Comparison of ENCODE assay signal across 8 cellular contexts in the genomic region with DNA sequence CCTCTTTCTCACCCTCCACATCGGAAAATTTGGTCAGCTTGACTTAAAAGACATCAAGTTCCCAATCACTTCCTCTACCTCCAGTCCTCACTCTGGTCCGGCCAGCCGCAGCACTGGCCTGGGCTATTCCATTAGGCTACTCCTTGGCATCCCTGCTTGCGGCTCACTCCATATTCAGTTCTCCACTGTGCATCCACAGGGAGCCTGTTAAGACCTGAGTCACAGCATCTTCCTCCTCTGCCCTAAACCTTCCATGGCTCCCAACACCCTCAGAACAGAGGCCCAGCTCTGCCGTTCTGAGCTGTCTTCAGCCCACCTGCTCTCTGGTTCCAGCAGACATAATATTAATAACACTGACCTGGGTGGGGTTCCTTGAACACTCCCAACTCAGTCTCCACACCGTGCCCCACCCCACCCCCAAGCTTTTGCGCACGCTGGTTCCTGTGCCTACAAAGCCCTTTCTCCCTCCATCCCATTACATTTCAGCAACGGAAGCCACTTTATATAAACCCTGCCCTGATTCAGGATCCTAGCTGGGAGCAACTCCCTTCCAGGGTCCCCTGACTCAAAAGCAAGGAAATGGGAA. TPM values are rescaled to one million over a fixed set of nuclear protein-coding genes. Genes with fewer than 3 reads are reported as not detected.
A peak's percentile ranks its signal among the peaks of the same experiment; 100 is the strongest.
DNase-seq lines count a peak whose midpoint lies in the region; ATAC-seq and TF ChIP-seq lines count a peak whose summit lies in the region.

No MANE protein-coding gene starts in this region.

- H3K36me3 ChIP-seq in CD8-positive, alpha-beta memory T cell (ENCODE audit: insufficient read depth, low read length): peaks cover 39% of the 10 kb centered on the region

- peak overlapping the region; percentile 80 for H3K4me3 ChIP-seq in CD8-positive, alpha-beta memory T cell (ENCODE audit: low read length)
- peak overlapping the region; percentile 11 for H3K4me3 ChIP-seq in NB4 (ENCODE audit: low read depth, low read length)

- H3K27ac ChIP-seq in CD8-positive, alpha-beta memory T cell (ENCODE audit: low read depth, low read length): peak overlapping the region; percentile 64

- no peaks in the 10 kb centered on the region for H3K27me3 Mint-ChIP-seq in CD8-positive, alpha-beta memory T cell
- H3K27me3 Mint-ChIP-seq in mesothelial cell of epicardium (ENCODE audit: low read depth): peaks cover 1% of the 10 kb centered on the region

- peaks cover 21% of the 10 kb centered on the region for H3K4me1 ChIP-seq in CD8-positive, alpha-beta memory T cell (ENCODE audit: insufficient read depth, low read length)

- peaks cover 19 to 40% (median 27%) of the 10 kb centered on the region in 3 donors for H3K4me1 Mint-ChIP-seq in CD8-positive, alpha-beta memory T cell
- peaks cover 17% of the 10 kb centered on the region for H3K4me1 Mint-ChIP-seq in mesothelial cell of epicardium

- no peak for ATAC-seq in HG03378 (IDR thresholded peaks at IDR 0.05; ENCODE audit: unreplicated experiment)
- no peak for ATAC-seq in GM21390 (IDR thresholded peaks at IDR 0.05; ENCODE audit: unreplicated experiment)

- POLR2A ChIA-PET in CD8-positive, alpha-beta memory T cell (lab: Charles Lee): interaction anchor here (0.7 to 1.4 kb wide), 2 partner anchors 9 to 36 kb away, joined by 3 to 6 read pairs; a partner anchor contains a TSS

- H3K27ac Mint-ChIP-seq in CD8-positive, alpha-beta memory T cell: peak overlapping the region; percentile 76 to 96 (median 94)
- H3K27ac Mint-ChIP-seq in mesothelial cell of epicardium: peak overlapping the region; percentile 51

- CTCF ChIA-PET in CD8-positive, alpha-beta memory T cell (lab: Charles Lee): interaction anchor here (0.6 to 1.7 kb wide), 5 partner anchors 10 to 387 kb away, joined by 4 to 8 read pairs (median 5); no protein-coding TSS in a partner anchor

- TF ChIP-seq CTCF in NB4 (IDR thresholded peaks at IDR 0.05; ENCODE audit: low read depth, low read length) (no peak), mesothelial cell of epicardium (IDR thresholded peaks at IDR 0.05; ENCODE audit: unreplicated experiment) (no peak)

- H3K9me3 Mint-ChIP-seq in CD8-positive, alpha-beta memory T cell: peaks cover 41 to 67% (median 57%) of the 10 kb centered on the region in 5 donors
- peaks cover 34% of the 10 kb centered on the region for H3K9me3 Mint-ChIP-seq in mesothelial cell of epicardium

- DNase-seq in CD8-positive, alpha-beta memory T cell: no peak
- DNase-seq in NB4 (ENCODE audit: low read depth) (no peak), cerebellum (ENCODE audit: low spot score) (peak; percentile 22), mesothelial cell of epicardium (ENCODE audit: low spot score in 2 of 2, unreplicated experiment in 2 of 2) (no peak), COLO829 (ENCODE audit: low spot score) (no peak)
- DNase-seq in activated CD4-positive, alpha-beta T cell treated with anti-CD3 and anti-CD28 coated beads, Interleukin-2, amount 50 U/mL, for 1 hour: no peak

- H3K4me3 Mint-ChIP-seq in CD8-positive, alpha-beta memory T cell: peak overlapping the region; percentile 90 to 100 (median 96)
- H3K4me3 Mint-ChIP-seq in mesothelial cell of epicardium: peak overlapping the region; percentile 83

- no peaks in the 10 kb centered on the region for H3K27me3 ChIP-seq in CD8-positive, alpha-beta memory T cell (ENCODE audit: insufficient read depth, low read length, poor library complexity, severe bottlenecking)

- TF ChIP-seq POLR2A in NB4 (IDR thresholded peaks at IDR 0.05; ENCODE audit: extremely low read depth, insufficient read length): no peak

- peaks cover 40 to 57% (median 56%) of the 10 kb centered on the region in 3 donors for H3K36me3 Mint-ChIP-seq in CD8-positive, alpha-beta memory T cell
- peaks cover 39% of the 10 kb centered on the region for H3K36me3 Mint-ChIP-seq in mesothelial cell of epicardium

- H3K9me3 ChIP-seq in CD8-positive, alpha-beta memory T cell (ENCODE audit: low read length): peaks cover 49% of the 10 kb centered on the region

RNA-seq across cellular contexts. Expression of a gene that starts 1.0 kb away (rescaled TPM):
- total RNA-seq in CD8-positive, alpha-beta memory T cell: 1 to 10 TPM; 7.4 to 7.5 TPM
- 15.4 TPM for polyA plus RNA-seq in CD8-positive, alpha-beta memory T cell
- total RNA-seq in cerebellum: 17.3 TPM
- total RNA-seq in mesothelial cell of epicardium: 9.2 to 9.6 TPM (median 9.3 TPM) in 3 replicates

RNA-seq across cellular contexts. Expression of a gene that starts 36.3 kb away (rescaled TPM):
- 1 to 10 TPM; 6.4 to 7.4 TPM for total RNA-seq in CD8-positive, alpha-beta memory T cell
- polyA plus RNA-seq in CD8-positive, alpha-beta memory T cell: 6.9 TPM
- total RNA-seq in cerebellum (7.1 TPM), mesothelial cell of epicardium (4.7 to 5.8 TPM (median 4.8 TPM) in 3 replicates)

RNA-seq across cellular contexts. Expression of a gene that starts 37.1 kb away (rescaled TPM):
- total RNA-seq in CD8-positive, alpha-beta memory T cell: 100 to 1,000 TPM; 205 to 218 TPM
- polyA plus RNA-seq in CD8-positive, alpha-beta memory T cell: 51.4 TPM
- 50.0 TPM for total RNA-seq in cerebellum
- total RNA-seq in mesothelial cell of epicardium: 123 to 130 TPM (median 129 TPM) in 3 replicates
